Comparison of ENCODE assay signal across 18 cellular contexts in the genomic region with DNA sequence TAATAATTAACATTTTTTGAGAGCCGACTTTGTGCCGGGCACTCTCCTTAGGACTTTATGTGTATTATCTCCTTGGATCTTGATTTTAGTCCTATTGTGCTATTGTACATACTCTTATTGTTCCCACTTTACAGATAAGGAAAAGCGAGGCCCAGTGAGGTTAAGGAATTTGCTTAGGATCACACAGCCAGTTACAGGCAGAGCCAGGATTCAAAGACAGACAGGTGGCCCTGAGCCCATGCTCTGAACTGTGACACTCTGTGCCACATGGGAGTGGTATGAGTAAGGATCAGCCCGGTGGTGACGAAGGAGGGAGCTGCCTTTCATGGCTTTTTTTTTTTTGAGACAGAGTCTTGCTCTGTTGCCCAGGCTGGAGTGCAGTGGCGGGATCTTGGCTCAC.
"Had no signal": no experiment of that assay in that cellular context is flagged by ENCODE, and none has a peak within 500 bp of the region (broad histone marks: within the 10 kb centered on the region; RNA-seq: fewer than 3 reads in every experiment).

No MANE protein-coding gene starts in this region.

- H3K4me3 ChIP-seq: esophagus squamous epithelium, lower lobe of right lung, upper lobe of left lung had no signal

- ATAC-seq: activated CD4-positive, CD25-positive, alpha-beta regulatory T cell treated with anti-CD3 and anti-CD28 coated beads, Interleukin-2, amount 50 U/mL, for 24 hours; activated CD8-positive, alpha-beta T cell treated with anti-CD3 and anti-CD28 coated beads, Interleukin-2, amount 10 ng/mL, durations not matched to agents 7 days and 5 days; activated T-cell treated with anti-CD3 and anti-CD28 coated beads, Interleukin-2, amount 50 U/mL, for 4 hours; stimulated activated naive CD8-positive, alpha-beta T cell treated with anti-CD3 and anti-CD28 coated beads, Interleukin-15, amount 100 ng/mL, for 72 hours had no signal

- H3K27me3 Mint-ChIP-seq: activated CD4-positive, alpha-beta T cell treated with anti-CD3 and anti-CD28 coated beads, Interleukin-2, amount 10 ng/mL, durations not matched to agents 7 days and 5 days; activated naive CD4-positive, alpha-beta T cell treated with anti-CD3 and anti-CD28 coated beads, Interleukin-2, amount 10 ng/mL, durations not matched to agents 7 days and 5 days; stimulated activated naive CD8-positive, alpha-beta T cell treated with anti-CD3 and anti-CD28 coated beads, Interleukin-15, amount 100 ng/mL, for 72 hours had no signal

- H3K4me3 Mint-ChIP-seq: activated CD4-positive, alpha-beta T cell treated with anti-CD3 and anti-CD28 coated beads, Interleukin-2, amount 10 ng/mL, durations not matched to agents 7 days and 5 days; activated CD8-positive, alpha-beta T cell treated with anti-CD3 and anti-CD28 coated beads, Interleukin-2, amount 10 ng/mL, durations not matched to agents 7 days and 5 days; activated naive CD4-positive, alpha-beta T cell treated with anti-CD3 and anti-CD28 coated beads, Interleukin-2, amount 10 ng/mL, durations not matched to agents 7 days and 5 days; activated T-cell treated with anti-CD3 and anti-CD28 coated beads, Interleukin-2, amount 50 U/mL, for 4 hours; nephron; stimulated activated naive CD8-positive, alpha-beta T cell treated with anti-CD3 and anti-CD28 coated beads, Interleukin-15, amount 100 ng/mL, for 72 hours had no signal

- H3K36me3 ChIP-seq: esophagus squamous epithelium, lower lobe of right lung, upper lobe of left lung had no signal

- H3K27ac ChIP-seq: lower lobe of right lung, upper lobe of left lung had no signal

- H3K27me3 ChIP-seq: esophagus squamous epithelium, upper lobe of left lung had no signal

- H3K9me3 ChIP-seq: esophagus squamous epithelium, lower lobe of right lung, upper lobe of left lung had no signal

- DNase-seq: activated CD4-positive, alpha-beta T cell treated with anti-CD3 and anti-CD28 coated beads, Interleukin-2, amount 10 ng/mL, durations not matched to agents 7 days and 5 days; activated CD8-positive, alpha-beta memory T cell treated with anti-CD3 and anti-CD28 coated beads, Interleukin-2, amount 50 U/mL, for 4 hours; activated CD8-positive, alpha-beta T cell treated with anti-CD3 and anti-CD28 coated beads, Interleukin-2, amount 10 ng/mL, durations not matched to agents 7 days and 5 days; activated naive CD4-positive, alpha-beta T cell treated with anti-CD3 and anti-CD28 coated beads, Interleukin-2, amount 10 ng/mL, durations not matched to agents 7 days and 5 days; activated T-cell treated with anti-CD3 and anti-CD28 coated beads, Interleukin-2, amount 50 U/mL, for 4 hours; effector CD8-positive, alpha-beta T cell; esophagus squamous epithelium; hippocampal formation; islet precursor cell; lower lobe of right lung; midbrain; stimulated activated CD4-positive, alpha-beta T cell treated with anti-CD3 and anti-CD28 coated beads, Interleukin-12 subunit alpha, Interleukin-12 subunit beta, amount 100 ng/mL, for 4 hours; stimulated activated CD4-positive, alpha-beta T cell treated with anti-CD3 and anti-CD28 coated beads, Interleukin-1b, Interleukin-23, amount 100 ng/mL, for 48 hours; stimulated activated naive CD8-positive, alpha-beta T cell treated with anti-CD3 and anti-CD28 coated beads, Interleukin-15, amount 100 ng/mL, for 72 hours; T1000; upper lobe of left lung had no signal

- H3K9me3 Mint-ChIP-seq: activated CD4-positive, alpha-beta T cell treated with anti-CD3 and anti-CD28 coated beads, Interleukin-2, amount 10 ng/mL, durations not matched to agents 7 days and 5 days; activated naive CD4-positive, alpha-beta T cell treated with anti-CD3 and anti-CD28 coated beads, Interleukin-2, amount 10 ng/mL, durations not matched to agents 7 days and 5 days; activated T-cell treated with anti-CD3 and anti-CD28 coated beads, Interleukin-2, amount 50 U/mL, for 4 hours; nephron; stimulated activated naive CD8-positive, alpha-beta T cell treated with anti-CD3 and anti-CD28 coated beads, Interleukin-15, amount 100 ng/mL, for 72 hours had no signal

- H3K27ac Mint-ChIP-seq: activated CD8-positive, alpha-beta T cell treated with anti-CD3 and anti-CD28 coated beads, Interleukin-2, amount 10 ng/mL, durations not matched to agents 7 days and 5 days; activated naive CD4-positive, alpha-beta T cell treated with anti-CD3 and anti-CD28 coated beads, Interleukin-2, amount 10 ng/mL, durations not matched to agents 7 days and 5 days; nephron; stimulated activated naive CD8-positive, alpha-beta T cell treated with anti-CD3 and anti-CD28 coated beads, Interleukin-15, amount 100 ng/mL, for 72 hours had no signal
